In the genomic region with DNA sequence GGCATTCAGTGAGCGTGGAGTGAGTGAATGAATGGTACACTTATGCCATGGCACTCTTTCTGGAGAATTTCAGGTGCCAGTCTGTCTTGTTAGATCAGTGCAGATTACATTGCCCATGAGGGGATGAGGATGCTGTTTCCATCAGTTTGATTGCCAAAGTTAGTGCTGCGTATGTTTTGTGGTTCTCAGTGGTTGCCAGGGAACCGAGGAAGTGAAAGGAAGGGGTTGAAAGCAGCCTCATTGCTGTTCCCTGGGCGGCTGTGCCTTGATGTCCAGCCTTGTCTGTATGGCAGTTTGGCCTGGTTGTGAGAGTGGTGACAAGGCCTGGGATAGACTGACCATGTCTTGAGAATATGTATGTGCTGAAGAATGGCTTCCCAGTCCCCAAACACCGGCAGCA, we compare ENCODE assay signal across 9 cellular contexts. TPM values are rescaled to one million over a fixed set of nuclear protein-coding genes. Genes with fewer than 3 reads are reported as not detected.
DNase-seq lines count a peak whose midpoint lies in the region; ATAC-seq, FAIRE-seq and TF ChIP-seq lines count a peak whose summit lies in the region.
"Had no signal": no experiment of that assay in that cellular context is flagged by ENCODE, and none has a peak within 500 bp of the region (broad histone marks: within the 10 kb centered on the region; RNA-seq: fewer than 3 reads in every experiment).

No MANE protein-coding gene starts in this region.

- TF ChIP-seq CTCF in smooth muscle cell (IDR thresholded peaks at IDR 0.05; ENCODE audit: borderline replicate concordance, insufficient read depth, poor library complexity, severe bottlenecking): no peak

- peak overlapping the region; percentile 13 for H3K9ac ChIP-seq in smooth muscle cell (ENCODE audit: low read depth)

- no peak overlapping the region for H2AFZ ChIP-seq in smooth muscle cell (ENCODE audit: low read depth)

- H4K20me1 ChIP-seq in smooth muscle cell (ENCODE audit: low read depth): peaks cover 21% of the 10 kb centered on the region

- H3K4me3 Mint-ChIP-seq in T-helper 17 cell: peak overlapping the region; percentile 21

- peaks cover 34% of the 10 kb centered on the region for H3K4me1 Mint-ChIP-seq in T-helper 17 cell

- no peak overlapping the region for H3K4me2 ChIP-seq in smooth muscle cell

- ATAC-seq in T-helper 17 cell (peak; percentile 71), right cardiac atrium (peak; percentile 1 to 6), GM18907 (IDR thresholded peaks at IDR 0.05; ENCODE audit: unreplicated experiment) (no peak)

- H3K4me3 ChIP-seq in right cardiac atrium (ENCODE audit: low read length): no peak overlapping the region
- no peak overlapping the region for H3K4me3 ChIP-seq in smooth muscle cell

- H3K36me3 Mint-ChIP-seq in T-helper 17 cell (ENCODE audit: low read depth): peaks cover 3% of the 10 kb centered on the region

- FAIRE-seq in GM19239 (lab: Jason Lieb, UNC): no peak

- H3K79me2 ChIP-seq in smooth muscle cell (ENCODE audit: low read depth): peaks cover 6% of the 10 kb centered on the region

- intact Hi-C loops in right cardiac atrium (cut with DNase I): no loop called here

- H3K9me3 ChIP-seq in T-helper 17 cell (ENCODE audit: control insufficient read depth, low read length, poor library complexity, severe bottlenecking): no peaks in the 10 kb centered on the region
- H3K9me3 ChIP-seq in right cardiac atrium (ENCODE audit: control insufficient read depth, low read length): no peaks in the 10 kb centered on the region
- no peaks in the 10 kb centered on the region for H3K9me3 ChIP-seq in smooth muscle cell (replicated peaks; ENCODE audit: low read depth)

- WGBS in right cardiac atrium: 29% methylated on average over 5 of the region's 5 CpGs
- 94% methylated on average over 5 of the region's 5 CpGs for WGBS in smooth muscle cell (ENCODE audit: low lambda C conversion rate)

- peaks cover 29% of the 10 kb centered on the region for H3F3A ChIP-seq in smooth muscle cell (ENCODE audit: low read depth)

- H3K4me1 ChIP-seq in right cardiac atrium (ENCODE audit: control insufficient read depth, insufficient read depth, low read length) (peaks cover 33% of the 10 kb centered on the region), smooth muscle cell (ENCODE audit: low read depth) (peaks cover 49% of the 10 kb centered on the region)

- H3K27ac ChIP-seq in right cardiac atrium (ENCODE audit: low read length) (peak overlapping the region; percentile 26), smooth muscle cell (ENCODE audit: low read depth) (peak overlapping the region; percentile 78)

- DNase-seq in GM19239 (ENCODE audit: insufficient read length, low spot score): peak; percentile 22
- DNase-seq in T-helper 17 cell: no peak
- DNase-seq in right cardiac atrium: peak in 2 of 3 donors; percentile 72 to 81
- DNase-seq in smooth muscle cell (lab: John Stamatoyannopoulos, UW; ENCODE audit: unreplicated experiment): no peak
- DNase-seq in NCI-H146 (lab: John Stamatoyannopoulos, UW): no peak
- DNase-seq in NCI-H1694 treated with DMSO at 0.1 percent for 48 hours (lab: John Stamatoyannopoulos, UW): no peak
- no peak for DNase-seq in AG08395 (ENCODE audit: low spot score)
- DNase-seq: SHP77 treated with DMSO at 0.1 percent for 48 hours had no signal

- peak overlapping the region; percentile 76 for H3K27ac Mint-ChIP-seq in T-helper 17 cell

- H3K27me3 Mint-ChIP-seq in T-helper 17 cell: no peaks in the 10 kb centered on the region

- no peaks in the 10 kb centered on the region for H3K36me3 ChIP-seq in smooth muscle cell (ENCODE audit: low read depth)

- H3K27me3 ChIP-seq in right cardiac atrium (ENCODE audit: control insufficient read depth, insufficient read depth) (no peaks in the 10 kb centered on the region), smooth muscle cell (ENCODE audit: low read depth) (no peaks in the 10 kb centered on the region)

RNA-seq across cellular contexts. Expression of a gene that starts 30.2 kb away (rescaled TPM):
- total RNA-seq in T-helper 17 cell (10 to 100 TPM; 21.1 to 26.6 TPM), right cardiac atrium (10 to 100 TPM; 35.2 to 50.5 (median 37.8) TPM), smooth muscle cell (33.9 and 45.3 TPM in 2 replicates)
- polyA plus RNA-seq in right cardiac atrium (19.1 TPM), smooth muscle cell (18.0 and 18.2 TPM in 2 replicates)

RNA-seq across cellular contexts. Expression of a gene that starts 59.5 kb away (rescaled TPM):
- 1 to 10 TPM; 5.6 to 7.9 TPM for total RNA-seq in T-helper 17 cell
- total RNA-seq in right cardiac atrium: 1 to 10 TPM; 1.8 to 4.8 (median 2.4) TPM
- polyA plus RNA-seq in right cardiac atrium: 1.8 TPM
- 2.6 and 2.9 TPM in 2 replicates for total RNA-seq in smooth muscle cell
- 1.7 and 2.0 TPM in 2 replicates for polyA plus RNA-seq in smooth muscle cell

RNA-seq across cellular contexts. Expression of a gene that starts 59.8 kb away (rescaled TPM):
- 1 to 10 TPM; 3.2 to 3.7 TPM for total RNA-seq in T-helper 17 cell
- 10 to 100 TPM; 13.0 to 18.3 (median 14.9) TPM for total RNA-seq in right cardiac atrium
- polyA plus RNA-seq in right cardiac atrium: 16.3 TPM
- 12.7 and 14.1 TPM in 2 replicates for total RNA-seq in smooth muscle cell
- 30.2 and 31.0 TPM in 2 replicates for polyA plus RNA-seq in smooth muscle cell

Comparison
In these comparisons a context has a peak if more than half of its experiments do, and no peak if none do; other contexts are left out.
1. DNase-seq: peak in GM19239 (single experiment) and right cardiac atrium (2 of 3); none in T-helper 17 cell (0 of 3), smooth muscle cell (single experiment), NCI-H146 (single experiment), NCI-H1694 treated with DMSO at 0.1 percent for 48 hours (single experiment) and AG08395 (single experiment).